ENCODE assay signal across 27 cellular contexts in the genomic region with DNA sequence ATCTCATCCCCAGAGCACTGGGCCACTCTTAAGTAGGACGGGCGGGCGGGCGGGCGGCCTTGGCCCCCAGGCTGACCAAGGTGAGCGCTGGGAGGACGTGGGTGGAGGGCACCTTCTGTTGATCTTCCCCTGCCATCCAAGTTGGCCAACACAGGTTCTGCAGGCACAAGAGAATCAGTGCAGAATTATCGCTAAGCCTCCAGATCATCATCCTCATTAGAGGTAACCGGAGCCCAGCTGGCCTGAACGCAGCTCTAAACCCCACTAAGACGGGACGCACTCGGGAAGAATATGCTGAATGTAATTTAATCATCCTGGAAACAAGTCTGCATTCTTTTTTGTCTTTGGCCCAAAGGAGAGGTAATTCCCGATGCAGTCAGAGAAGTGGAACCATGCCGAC.
"Had no signal": no experiment of that assay in that cellular context is flagged by ENCODE, and none has a peak within 500 bp of the region (broad histone marks: within the 10 kb centered on the region; RNA-seq: fewer than 3 reads in every experiment).

No MANE protein-coding gene starts in this region.

- H3K27ac ChIP-seq: coronary artery, dorsolateral prefrontal cortex, epithelial cell of prostate, esophagus squamous epithelium, gastrocnemius medialis, heart right ventricle, left lung, lower lobe of right lung had no signal

- H3K4me1 ChIP-seq: esophagus squamous epithelium, gastrocnemius medialis, heart right ventricle, left lung, lower lobe of right lung had no signal

- H3K27me3 ChIP-seq: gastrocnemius medialis had no signal

- H3K36me3 ChIP-seq: esophagus squamous epithelium, gastrocnemius medialis, heart right ventricle, left lung, lower lobe of right lung had no signal

- H3K9me3 ChIP-seq: esophagus squamous epithelium, gastrocnemius medialis, heart right ventricle, left lung, lower lobe of right lung, mucosa of descending colon had no signal

- FAIRE-seq: endometrium, islet of Langerhans, keratinocyte had no signal

- H3K4me3 ChIP-seq: coronary artery, dorsolateral prefrontal cortex, esophagus squamous epithelium, gastrocnemius medialis, heart right ventricle, left lung, lower lobe of right lung, mucosa of descending colon had no signal

- DNase-seq: dermis blood vessel endothelial cell; dorsolateral prefrontal cortex; effector CD8-positive, alpha-beta T cell; effector memory CD8-positive, alpha-beta T cell; endodermal cell; erythroblast; esophagus squamous epithelium; foreskin fibroblast; foreskin melanocyte; gastrocnemius medialis; glutamatergic neuron; head of caudate nucleus; heart right ventricle; hippocampal formation; left cardiac atrium; left lung; left ventricle myocardium superior; lower lobe of right lung; mesenchymal stem cell; mucosa of descending colon; naive B cell had no signal

- ATAC-seq: effector memory CD8-positive, alpha-beta T cell; esophagus mucosa; gastrocnemius medialis; left cardiac atrium; left lung; left ventricle myocardium superior; lower lobe of right lung; mucosa of descending colon had no signal
